In genomic region chr22:28952857-28953256, GRCh38 we compare ENCODE assay signal across 10 cellular contexts.
DNase-seq lines count a peak whose midpoint lies in the region; ATAC-seq and TF ChIP-seq lines count a peak whose summit lies in the region.
"Had no signal": no experiment of that assay in that cellular context is flagged by ENCODE, and none has a peak within 500 bp of the region (broad histone marks: within the 10 kb centered on the region; RNA-seq: fewer than 3 reads in every experiment).

No MANE protein-coding gene starts in this region.

- DNase-seq in SJSA1 (ENCODE audit: low read depth in 1 of 2, low spot score in 2 of 2) (no peak), fibroblast of villous mesenchyme (ENCODE audit: low read depth) (peak; percentile 68), renal cortical epithelial cell (ENCODE audit: low read depth) (peak; percentile 33)
- DNase-seq in NK-92 treated with Interleukin-12 subunit alpha and Interleukin-12 subunit beta, amount 100 ng/mL, for 24 hours (lab: John Stamatoyannopoulos, UW), result no peak
- no peak for DNase-seq in effector CD4-positive, alpha-beta T cell
- DNase-seq: activated CD8-positive, alpha-beta memory T cell treated with anti-CD3 and anti-CD28 coated beads for 24 hours; NCI-H1105 had no signal

- H3K27ac ChIP-seq in HEK293 (ENCODE audit: extremely low read depth, low read depth, low read length) (no peak overlapping the region), SJSA1 (peak overlapping the region; percentile 41)

- H3K4me1 ChIP-seq in HEK293 (ENCODE audit: control insufficient read depth, insufficient read depth, low read length) (peaks cover 18% of the 10 kb centered on the region), SJSA1 (replicated peaks) (peaks cover 19% of the 10 kb centered on the region)

- POLR2A ChIA-PET in HEK293 (lab: Yijun Ruan, JAX), result no interaction called here

- CTCF ChIA-PET in HEK293 (lab: Yijun Ruan, JAX), result interaction anchor here (3.3 kb wide), 1 partner anchor 88 kb away, joined by 12 read pairs; no protein-coding TSS in a partner anchor

- no peaks in the 10 kb centered on the region for H3K27me3 ChIP-seq in SJSA1 (replicated peaks)

- H3K4me3 ChIP-seq in HEK293 (ENCODE audit: low read depth, low read length) (no peak overlapping the region), SJSA1 (no peak overlapping the region), fibroblast of villous mesenchyme (ENCODE audit: low read depth, low read length) (no peak overlapping the region)

- H3K36me3 ChIP-seq in HEK293 (ENCODE audit: control insufficient read depth in 2 of 2, insufficient read depth in 1 of 2, low read length in 2 of 2) (no peaks in the 10 kb centered on the region; a peak in 1 of 3 replicates), SJSA1 (no peaks in the 10 kb centered on the region)

- no peaks in the 10 kb centered on the region for H3K9me3 ChIP-seq in HEK293 (ENCODE audit: control insufficient read depth, insufficient read depth, low read depth, low read length)
- no peaks in the 10 kb centered on the region for H3K9me3 ChIP-seq in SJSA1 (replicated peaks)

- TF ChIP-seq CTCF in HEK293 (tag by site-specific recombination; IDR thresholded peaks at IDR 0.05), result no peak
- TF ChIP-seq CTCF in fibroblast of villous mesenchyme (IDR thresholded peaks at IDR 0.05; ENCODE audit: insufficient read depth, low read depth, low read length), result no peak

- no peak for ATAC-seq in GM19351 (IDR thresholded peaks at IDR 0.05; ENCODE audit: unreplicated experiment)
- no peak for ATAC-seq in GM19397 (IDR thresholded peaks at IDR 0.05; ENCODE audit: unreplicated experiment)

TF ChIP-seq in HEK293, 187 proteins besides CTCF, POLR2A, EP300 and RAD21 (continues in another document):
- no peak for TF ChIP-seq GLIS1 (tag by site-specific recombination; IDR thresholded peaks at IDR 0.05)
- peak; percentile 66 for TF ChIP-seq IKZF3 (tag by site-specific recombination; IDR thresholded peaks at IDR 0.05)
- TF ChIP-seq BCL11B (tag by site-specific recombination; IDR thresholded peaks at IDR 0.05; ENCODE audit: low read depth), result no peak
- no peak for TF ChIP-seq ZFP37 (tag by site-specific recombination; IDR thresholded peaks at IDR 0.05)
- TF ChIP-seq ZBTB20 (tag by site-specific recombination; IDR thresholded peaks at IDR 0.05), result peak; percentile 57
- no peak for TF ChIP-seq ZNF768 (tag by site-specific recombination; IDR thresholded peaks at IDR 0.05)
- no peak for TF ChIP-seq ZFP41 (tag by site-specific recombination; IDR thresholded peaks at IDR 0.05; ENCODE audit: borderline replicate concordance)
- no peak for TF ChIP-seq AEBP2 (tag by site-specific recombination; IDR thresholded peaks at IDR 0.05; ENCODE audit: borderline replicate concordance)
- TF ChIP-seq GFI1B (tag by site-specific recombination; IDR thresholded peaks at IDR 0.05), result no peak
- TF ChIP-seq, protein P1, sequence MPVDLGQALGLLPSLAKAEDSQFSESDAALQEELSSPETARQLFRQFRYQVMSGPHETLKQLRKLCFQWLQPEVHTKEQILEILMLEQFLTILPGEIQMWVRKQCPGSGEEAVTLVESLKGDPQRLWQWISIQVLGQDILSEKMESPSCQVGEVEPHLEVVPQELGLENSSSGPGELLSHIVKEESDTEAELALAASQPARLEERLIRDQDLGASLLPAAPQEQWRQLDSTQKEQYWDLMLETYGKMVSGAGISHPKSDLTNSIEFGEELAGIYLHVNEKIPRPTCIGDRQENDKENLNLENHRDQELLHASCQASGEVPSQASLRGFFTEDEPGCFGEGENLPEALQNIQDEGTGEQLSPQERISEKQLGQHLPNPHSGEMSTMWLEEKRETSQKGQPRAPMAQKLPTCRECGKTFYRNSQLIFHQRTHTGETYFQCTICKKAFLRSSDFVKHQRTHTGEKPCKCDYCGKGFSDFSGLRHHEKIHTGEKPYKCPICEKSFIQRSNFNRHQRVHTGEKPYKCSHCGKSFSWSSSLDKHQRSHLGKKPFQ (tag by site-specific recombination; IDR thresholded peaks at IDR 0.05), result no peak
- TF ChIP-seq ZNF449 (tag by site-specific recombination; IDR thresholded peaks at IDR 0.05), result no peak
- TF ChIP-seq ZNF843 (tag by site-specific recombination; IDR thresholded peaks at IDR 0.05), result no peak
- TF ChIP-seq MEIS1 (CRISPR knock-in tag; IDR thresholded peaks at IDR 0.05; ENCODE audit: borderline replicate concordance), result no peak
- no peak for TF ChIP-seq ZNF248 (tag by site-specific recombination; IDR thresholded peaks at IDR 0.05)
- TF ChIP-seq, protein P2, sequence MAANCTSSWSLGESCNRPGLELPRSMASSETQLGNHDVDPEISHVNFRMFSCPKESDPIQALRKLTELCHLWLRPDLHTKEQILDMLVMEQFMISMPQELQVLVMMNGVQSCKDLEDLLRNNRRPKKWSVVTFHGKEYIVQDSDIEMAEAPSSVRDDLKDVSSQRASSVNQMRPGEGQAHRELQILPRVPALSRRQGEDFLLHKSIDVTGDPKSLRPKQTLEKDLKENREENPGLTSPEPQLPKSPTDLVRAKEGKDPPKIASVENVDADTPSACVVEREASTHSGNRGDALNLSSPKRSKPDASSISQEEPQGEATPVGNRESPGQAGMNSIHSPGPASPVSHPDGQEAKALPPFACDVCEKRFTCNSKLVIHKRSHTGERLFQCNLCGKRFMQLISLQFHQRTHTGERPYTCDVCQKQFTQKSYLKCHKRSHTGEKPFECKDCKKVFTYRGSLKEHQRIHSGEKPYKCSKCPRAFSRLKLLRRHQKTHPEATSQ (tag by site-specific recombination; IDR thresholded peaks at IDR 0.05), result no peak
- TF ChIP-seq ZBTB21 (tag by site-specific recombination; IDR thresholded peaks at IDR 0.05), result no peak
- no peak for TF ChIP-seq ZNF223 (tag by site-specific recombination; IDR thresholded peaks at IDR 0.05)
- TF ChIP-seq SALL2 (tag by site-specific recombination; IDR thresholded peaks at IDR 0.05; ENCODE audit: borderline replicate concordance), result no peak
- no peak for TF ChIP-seq INSM2 (tag by site-specific recombination; IDR thresholded peaks at IDR 0.05)
- TF ChIP-seq ZNF837 (tag by site-specific recombination; IDR thresholded peaks at IDR 0.05), result no peak
- no peak for TF ChIP-seq ZNF639 (tag by site-specific recombination; IDR thresholded peaks at IDR 0.05)
- no peak for TF ChIP-seq ZNF324 (tag by site-specific recombination; IDR thresholded peaks at IDR 0.05)
- TF ChIP-seq ZNF791 (tag by site-specific recombination; IDR thresholded peaks at IDR 0.05), result no peak
- TF ChIP-seq OVOL3 (tag by site-specific recombination; IDR thresholded peaks at IDR 0.05), result no peak
- TF ChIP-seq ZNF155 (tag by site-specific recombination; IDR thresholded peaks at IDR 0.05), result no peak

Comparison
In these comparisons a context has a peak if more than half of its experiments do, and no peak if none do; other contexts are left out.
1. DNase-seq: peak in fibroblast of villous mesenchyme (single experiment) and renal cortical epithelial cell (single experiment); none in SJSA1 (0 of 2), NK-92 treated with Interleukin-12 subunit alpha and Interleukin-12 subunit beta, amount 100 ng/mL, for 24 hours (single experiment) and effector CD4-positive, alpha-beta T cell (single experiment).